Comparison of ENCODE assay signal across 1 cellular context in the genomic region with DNA sequence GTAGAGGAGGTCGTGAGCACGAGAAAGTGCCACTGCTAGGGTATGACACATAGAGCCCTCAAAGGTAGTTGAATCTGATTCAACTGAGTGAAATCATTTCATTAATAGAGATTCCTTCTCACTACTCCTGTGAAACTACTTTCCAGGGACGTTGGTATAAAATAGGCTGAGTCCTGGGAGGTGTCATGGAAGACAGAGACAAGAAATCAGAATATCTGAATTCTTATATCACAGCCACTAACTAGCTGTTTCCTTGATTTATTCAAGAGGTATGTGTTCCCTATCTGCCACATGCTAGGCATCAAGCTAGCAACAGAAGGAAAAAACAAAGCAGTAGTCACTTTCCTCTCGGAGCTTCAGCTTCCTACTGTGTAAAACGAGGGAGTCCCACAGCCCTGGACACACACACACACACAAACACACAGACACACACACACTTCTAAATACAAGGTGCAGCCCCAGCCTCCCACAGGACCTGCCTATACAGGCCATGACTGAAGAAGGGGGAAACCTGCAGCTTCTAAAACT.
TF ChIP-seq lines count a peak whose summit lies in the region.

No MANE protein-coding gene starts in this region.

TF ChIP-seq in H1, 55 proteins besides CTCF, POLR2A, EP300 and RAD21:
- no peak for TF ChIP-seq TAF7 (optimal IDR thresholded peaks at IDR 0.05; ENCODE audit: borderline replicate concordance, low read depth, low read length)
- TF ChIP-seq ASH2L (IDR thresholded peaks at IDR 0.05; ENCODE audit: low read length): peak; percentile 52
- 0 out of 4 replicates have a peak, but pooled peaks of 1 of the 2 experiments have one; percentile 16 for TF ChIP-seq HDAC2 (IDR thresholded peaks at IDR 0.05; ENCODE audit: borderline replicate concordance in 1 of 2, low read depth in 2 of 2, low read length in 2 of 2)
- TF ChIP-seq EGR1 (IDR thresholded peaks at IDR 0.05; ENCODE audit: borderline replicate concordance, low read depth, low read length): no peak
- no peak for TF ChIP-seq SP4 (IDR thresholded peaks at IDR 0.05; ENCODE audit: low read length)
